In genomic region chr5:76602094-76602726, GRCh38 we compare ENCODE assay signal across 1 cellular context.
TF ChIP-seq lines count a peak whose summit lies in the region.

No MANE protein-coding gene starts in this region.

TF ChIP-seq in GM23338, 12 proteins besides CTCF, POLR2A, EP300 and RAD21:
- TF ChIP-seq ZNF462 (CRISPR knock-in tag; IDR thresholded peaks at IDR 0.05) (no peak), NANOG (IDR thresholded peaks at IDR 0.05; ENCODE audit: borderline replicate concordance) (no peak), EZH2phosphoT487 (IDR thresholded peaks at IDR 0.05; ENCODE audit: unreplicated experiment) (no peak), EZH2 (IDR thresholded peaks at IDR 0.05; ENCODE audit: low read depth, unreplicated experiment) (no peak), ZNF114 (CRISPR knock-in tag; IDR thresholded peaks at IDR 0.05) (no peak), POLR2AphosphoS5 (IDR thresholded peaks at IDR 0.05; ENCODE audit: low read depth) (no peak), ZNF331 (CRISPR knock-in tag; IDR thresholded peaks at IDR 0.05; ENCODE audit: low read depth) (no peak), STAT1 (IDR thresholded peaks at IDR 0.05; ENCODE audit: unreplicated experiment) (no peak), REST (IDR thresholded peaks at IDR 0.05; ENCODE audit: unreplicated experiment) (no peak), JUNB (IDR thresholded peaks at IDR 0.05; ENCODE audit: unreplicated experiment) (no peak), CREB1 (CRISPR knock-in tag; IDR thresholded peaks at IDR 0.05; ENCODE audit: low read depth) (no peak)
- TF ChIP-seq, protein P1, sequence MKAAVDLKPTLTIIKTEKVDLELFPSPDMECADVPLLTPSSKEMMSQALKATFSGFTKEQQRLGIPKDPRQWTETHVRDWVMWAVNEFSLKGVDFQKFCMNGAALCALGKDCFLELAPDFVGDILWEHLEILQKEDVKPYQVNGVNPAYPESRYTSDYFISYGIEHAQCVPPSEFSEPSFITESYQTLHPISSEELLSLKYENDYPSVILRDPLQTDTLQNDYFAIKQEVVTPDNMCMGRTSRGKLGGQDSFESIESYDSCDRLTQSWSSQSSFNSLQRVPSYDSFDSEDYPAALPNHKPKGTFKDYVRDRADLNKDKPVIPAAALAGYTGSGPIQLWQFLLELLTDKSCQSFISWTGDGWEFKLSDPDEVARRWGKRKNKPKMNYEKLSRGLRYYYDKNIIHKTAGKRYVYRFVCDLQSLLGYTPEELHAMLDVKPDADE (IDR thresholded peaks at IDR 0.05) = no peak
